In the genomic region with DNA sequence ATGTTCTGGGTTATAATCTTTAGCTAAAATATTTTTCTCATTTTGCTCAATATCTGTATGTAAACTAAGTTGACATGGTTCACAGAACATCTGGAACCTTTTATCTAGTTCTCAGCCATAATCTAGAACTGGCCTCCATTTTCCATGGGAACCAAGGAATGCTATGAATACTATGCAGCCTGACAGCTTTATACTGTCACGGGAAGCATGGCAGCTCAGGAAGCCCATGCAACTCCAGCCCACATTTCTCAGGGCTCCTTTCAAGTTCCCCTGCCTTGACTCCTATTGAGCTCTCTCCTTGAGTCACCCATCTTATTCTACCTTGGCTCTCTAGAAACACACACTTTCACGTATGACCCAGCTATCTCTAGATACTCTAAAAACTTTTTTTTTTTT, we compare ENCODE assay signal across 18 cellular contexts. TPM values are rescaled to one million over a fixed set of nuclear protein-coding genes. Genes with fewer than 3 reads are reported as not detected.
DNase-seq lines count a peak whose midpoint lies in the region; ATAC-seq, FAIRE-seq and TF ChIP-seq lines count a peak whose summit lies in the region.
"Had no signal": no experiment of that assay in that cellular context is flagged by ENCODE, and none has a peak within 500 bp of the region (broad histone marks: within the 10 kb centered on the region; RNA-seq: fewer than 3 reads in every experiment).

No MANE protein-coding gene starts in this region.

- peaks cover 33 to 39% of the 10 kb centered on the region in 2 experiments for H3K4me1 ChIP-seq in K562 (replicated peaks in 1 of 2; ENCODE audit: control insufficient read depth in 2 of 2, insufficient read depth in 2 of 2, low read length in 2 of 2)
- H3K4me1 ChIP-seq in left ventricle myocardium inferior, result peaks cover 24% of the 10 kb centered on the region
- no peaks in the 10 kb centered on the region for H3K4me1 ChIP-seq in mesendoderm (ENCODE audit: control insufficient read depth, low read depth, low read length)

- in situ Hi-C loops in K562 (cut with MboI), result no loop called here

- H3K9me3 ChIP-seq in K562 (replicated peaks; ENCODE audit: control insufficient read depth, insufficient read depth, low read depth, low read length), result no peaks in the 10 kb centered on the region; the same call in 1 of the 2 replicates
- no peaks in the 10 kb centered on the region for H3K9me3 ChIP-seq in left ventricle myocardium inferior (replicated peaks)
- H3K9me3 ChIP-seq: HAP-1 had no signal

- no peak for TF ChIP-seq POLR2A in K562 (conservative IDR thresholded peaks at IDR 0.05)

- intact Hi-C loops in K562 (cut with micrococcal nuclease), result loop anchor here (1.0 to 5.0 kb wide), 8 partner anchors 30 to 351 kb away; a partner anchor contains a TSS
- intact Hi-C loops in left ventricle myocardium inferior (cut with micrococcal nuclease), result no loop called here

- no peaks in the 10 kb centered on the region for H3K4me1 Mint-ChIP-seq in activated naive CD4-positive, alpha-beta T cell treated with anti-CD3 and anti-CD28 coated beads, Interleukin-2, amount 10 ng/mL, durations not matched to agents 7 days and 5 days
- H3K4me1 Mint-ChIP-seq: B cell had no signal

- no peaks in the 10 kb centered on the region for H3K27me3 ChIP-seq in K562 (ENCODE audit: control insufficient read depth in 2 of 2, insufficient read depth in 2 of 2, low read length in 2 of 2)
- H3K27me3 ChIP-seq in left ventricle myocardium inferior (ENCODE audit: low read depth), result no peaks in the 10 kb centered on the region
- H3K27me3 ChIP-seq in mesendoderm (ENCODE audit: insufficient read depth, low read length, poor library complexity), result no peaks in the 10 kb centered on the region

- FAIRE-seq in K562 (lab: Jason Lieb, UNC), result peak; percentile 46
- FAIRE-seq: A204.1, GM19239, H1 had no signal

- no peak overlapping the region for H2AK5ac ChIP-seq in mesendoderm (ENCODE audit: low read length)

- H3K79me2 ChIP-seq in K562 (ENCODE audit: control insufficient read depth, insufficient read depth, low read length), result peaks cover 36% of the 10 kb centered on the region
- H3K79me2 ChIP-seq in mesendoderm (ENCODE audit: control insufficient read depth, insufficient read depth, low read length), result no peaks in the 10 kb centered on the region

- no peak overlapping the region for H2BK15ac ChIP-seq in mesendoderm (replicated peaks; ENCODE audit: low read depth)

- H3K36me3 Mint-ChIP-seq in activated naive CD4-positive, alpha-beta T cell treated with anti-CD3 and anti-CD28 coated beads, Interleukin-2, amount 10 ng/mL, durations not matched to agents 7 days and 5 days, result no peaks in the 10 kb centered on the region

- no peak overlapping the region for H3K18ac ChIP-seq in mesendoderm (ENCODE audit: low read length)

- H2BK120ac ChIP-seq in mesendoderm (ENCODE audit: low read depth, low read length), result no peak overlapping the region

- H3K4me3 Mint-ChIP-seq in activated naive CD4-positive, alpha-beta T cell treated with anti-CD3 and anti-CD28 coated beads, Interleukin-2, amount 10 ng/mL, durations not matched to agents 7 days and 5 days, result no peak overlapping the region
- H3K4me3 Mint-ChIP-seq: B cell; CD4-positive, alpha-beta T cell had no signal

- H3K4me2 ChIP-seq in K562 (ENCODE audit: insufficient read depth, low read length) (peak overlapping the region; percentile 88), mesendoderm (ENCODE audit: low read length) (no peak overlapping the region)

- no peak overlapping the region for H3K23ac ChIP-seq in mesendoderm (ENCODE audit: low read length)

- no peak overlapping the region for H4K8ac ChIP-seq in mesendoderm (ENCODE audit: low read depth, low read length)

- no peaks in the 10 kb centered on the region for H4K20me1 ChIP-seq in K562 (replicated peaks; ENCODE audit: control insufficient read depth, insufficient read depth, low read length)

- no peaks in the 10 kb centered on the region for H3K27me3 Mint-ChIP-seq in activated naive CD4-positive, alpha-beta T cell treated with anti-CD3 and anti-CD28 coated beads, Interleukin-2, amount 10 ng/mL, durations not matched to agents 7 days and 5 days
- H3K27me3 Mint-ChIP-seq: CD4-positive, alpha-beta T cell had no signal

- no peak overlapping the region for H3K4ac ChIP-seq in mesendoderm (ENCODE audit: low read depth, low read length)

- peak; percentile 53 for DNase-seq in EH (ENCODE audit: low read depth)
- DNase-seq in K562 (ENCODE audit: extremely low read depth in 1 of 4, low spot score in 3 of 4), result peak in 2 of 4 experiments; percentile 51 to 81
- no peak for DNase-seq in left ventricle myocardium inferior
- DNase-seq in mesendoderm, result peak; percentile 19
- no peak for DNase-seq in activated naive CD4-positive, alpha-beta T cell (lab: John Stamatoyannopoulos, UW)
- DNase-seq in activated naive CD4-positive, alpha-beta T cell treated with anti-CD3 and anti-CD28 coated beads, Interleukin-2, amount 10 ng/mL, durations not matched to agents 7 days and 5 days, result no peak
- no peak for DNase-seq in GF-D8 (lab: John Stamatoyannopoulos, UW)
- DNase-seq: C1 segment of cervical spinal cord; CD4-positive, alpha-beta T cell; DMS153; DMS79 treated with DMSO at 0.1 percent for 48 hours had no signal

- no peaks in the 10 kb centered on the region for H3K9me3 Mint-ChIP-seq in activated naive CD4-positive, alpha-beta T cell treated with anti-CD3 and anti-CD28 coated beads, Interleukin-2, amount 10 ng/mL, durations not matched to agents 7 days and 5 days
- H3K9me3 Mint-ChIP-seq: CD4-positive, alpha-beta T cell had no signal

- no peaks in the 10 kb centered on the region for H3K9me1 ChIP-seq in K562 (ENCODE audit: control insufficient read depth, insufficient read depth, low read length)

- peak; percentile 48 for ATAC-seq in K562
- no peak for ATAC-seq in HG03045 (IDR thresholded peaks at IDR 0.05; ENCODE audit: unreplicated experiment)

- CTCF ChIA-PET in K562 (lab: Yijun Ruan, JAX; ENCODE audit: low intra/inter-chr PET ratio), result no interaction called here
- CTCF ChIA-PET in activated naive CD4-positive, alpha-beta T cell treated with anti-CD3 and anti-CD28 coated beads, Interleukin-2, amount 10 ng/mL, durations not matched to agents 7 days and 5 days (lab: Charles Lee), result interaction anchor here (1.9 kb wide), 1 partner anchor 139 kb away, joined by 4 read pairs; no protein-coding TSS in a partner anchor

- no peak overlapping the region for H4K5ac ChIP-seq in mesendoderm (ENCODE audit: low read length)

- no peak overlapping the region for H3K27ac Mint-ChIP-seq in activated naive CD4-positive, alpha-beta T cell treated with anti-CD3 and anti-CD28 coated beads, Interleukin-2, amount 10 ng/mL, durations not matched to agents 7 days and 5 days
- H3K27ac Mint-ChIP-seq: B cell; CD4-positive, alpha-beta T cell had no signal

- H3K4me3 ChIP-seq in K562 (peak overlapping the region; percentile 39), left ventricle myocardium inferior (no peak overlapping the region), mesendoderm (ENCODE audit: low read length) (no peak overlapping the region)
- H3K4me3 ChIP-seq: HAP-1 had no signal

- TSS peak; percentile 61 for BruUV-seq in K562 (replicated peaks; lab: Mats Ljungman, UMichigan)

- no peak for TF ChIP-seq EP300 in K562 (IDR thresholded peaks at IDR 0.05; ENCODE audit: low read length)

- H3K9ac ChIP-seq in K562 (ENCODE audit: insufficient read depth in 1 of 2, low read depth in 2 of 2, low read length in 2 of 2) (peak overlapping the region; percentile 69 to 80; a peak in 3 of 4 replicates), mesendoderm (ENCODE audit: low read length) (no peak overlapping the region)

- no peaks in the 10 kb centered on the region for H3K79me1 ChIP-seq in mesendoderm (ENCODE audit: low read length)

- no peak for TF ChIP-seq RAD21 in K562 (CRISPR knock-in tag; conservative IDR thresholded peaks at IDR 0.05 in 1 of 2, IDR thresholded peaks at IDR 0.05 in 1 of 2)

- H3K56ac ChIP-seq in mesendoderm (ENCODE audit: low read length), result no peak overlapping the region

- no peak overlapping the region for H2BK5ac ChIP-seq in mesendoderm (ENCODE audit: low read length)

- H3K27ac ChIP-seq in K562 (ENCODE audit: extremely low read depth, low read depth, low read length) (peak overlapping the region; percentile 96), left ventricle myocardium inferior (replicated peaks) (peak overlapping the region; percentile 78), mesendoderm (ENCODE audit: low read depth, low read length) (no peak overlapping the region)
- H3K27ac ChIP-seq: HL-60 had no signal

- H2AFZ ChIP-seq in K562 (ENCODE audit: low read depth, low read length), result peak overlapping the region; percentile 17; the same call in 1 of the 2 replicates

- peaks cover 5% of the 10 kb centered on the region; the same call in 1 of the 3 replicates for H3K36me3 ChIP-seq in K562 (ENCODE audit: control insufficient read depth, insufficient read depth, low read length)
- no peaks in the 10 kb centered on the region for H3K36me3 ChIP-seq in left ventricle myocardium inferior
- H3K36me3 ChIP-seq in mesendoderm (ENCODE audit: control insufficient read depth, insufficient read depth, low read length), result no peaks in the 10 kb centered on the region
- H3K36me3 ChIP-seq: HAP-1 had no signal

- WGBS in K562 (ENCODE audit: insufficient coverage, low coverage, missing lambda C conversion rate), result 3% methylated on average over 2 of the region's 2 CpGs
- no CpG with 5 or more reads among the region's 2 CpGs for WGBS in mesendoderm (ENCODE audit: extremely low coverage, insufficient coverage, low lambda C conversion rate)

- TF ChIP-seq CTCF in K562 (IDR thresholded peaks at IDR 0.05 in 2 of 3, conservative IDR thresholded peaks at IDR 0.05 in 1 of 3; ENCODE audit: insufficient read depth in 2 of 3, low read depth in 1 of 3, low read length in 3 of 3), result no peak
- TF ChIP-seq CTCF in left ventricle myocardium inferior (IDR thresholded peaks at IDR 0.05; ENCODE audit: borderline replicate concordance), result no peak

- POLR2A ChIA-PET in K562 (lab: Yijun Ruan, JAX), result interaction anchor here (0.6 to 4.8 kb wide), 26 partner anchors 9 to 1518 kb away, joined by 3 to 34 read pairs (median 6); a partner anchor contains a TSS

RNA-seq across cellular contexts. Expression of a gene that starts 36.6 kb away (rescaled TPM):
- 16.3 and 57.4 TPM in 2 replicates for total RNA-seq in K562 (2011; cell fraction: chromatin; rRNA removed; ENCODE audit: low replicate concordance)
- 14.3 and 18.3 TPM in 2 replicates for total RNA-seq in K562 (2011; cell fraction: nucleolus; rRNA removed)
- 31.1 and 47.5 TPM in 2 replicates for total RNA-seq in K562 (2011; cell fraction: nucleoplasm; rRNA removed)
- total RNA-seq in K562 (2014; rRNA removed) (107 and 108 TPM in 2 replicates), K562 (2014; rRNA removed; fragmentation: Illumina TruSeq; extraction: Trizol) (156 and 172 TPM in 2 replicates), K562 (2015; rRNA removed; fragmentation: Illumina TruSeq; extraction: Trizol) (131 and 138 TPM in 2 replicates), K562 (2021) (115 and 129 TPM in 2 replicates), left ventricle myocardium inferior (21.8 TPM)
- polyA plus RNA-seq in K562 (2011; rRNA removed) (122 and 173 TPM in 2 replicates), K562 (2014; fragmentation: Illumina TruSeq; extraction: Trizol) (117 and 140 TPM in 2 replicates), K562 (2014; fragmentation: Nextera tagmentation; extraction: Ambion mirVana) (10 to 100 TPM; 59.0 to 65.4 TPM), K562 (2014; rRNA removed) (77.1 and 86.2 TPM in 2 replicates)
- 29.4 and 57.2 TPM in 2 replicates for polyA plus RNA-seq in K562 (2011; cell fraction: cytosol; rRNA removed)
- 17.3 and 27.3 TPM in 2 replicates for polyA plus RNA-seq in K562 (2011; cell fraction: nucleus; rRNA removed)
- 79.6 and 100 TPM in 2 replicates for polyA plus RNA-seq in K562 (2012)
- 205 and 212 TPM in 2 replicates for polyA minus RNA-seq in K562 (2011; rRNA and poly(A)+ RNA removed)
- polyA minus RNA-seq in K562 (2011; cell fraction: cytosol; rRNA and poly(A)+ RNA removed), result 96.1 and 101 TPM in 2 replicates
- 19.3 and 36.1 TPM in 2 replicates for polyA minus RNA-seq in K562 (2011; cell fraction: nucleus; rRNA and poly(A)+ RNA removed)
- 10.8 TPM for polyA plus RNA-seq in mesendoderm (2013, experiment 1 of 2)
- 11.1 TPM for polyA plus RNA-seq in mesendoderm (2013, experiment 2 of 2)

Comparison
In these comparisons a context has a peak if more than half of its experiments do, and no peak if none do; other contexts are left out.
1. DNase-seq: peak in EH (single experiment) and mesendoderm (single experiment); none in left ventricle myocardium inferior (single experiment), activated naive CD4-positive, alpha-beta T cell (0 of 4), activated naive CD4-positive, alpha-beta T cell treated with anti-CD3 and anti-CD28 coated beads, Interleukin-2, amount 10 ng/mL, durations not matched to agents 7 days and 5 days (single experiment) and GF-D8 (single experiment).